12 cellular contexts compared by ENCODE assay signal in genomic region chr10:21524131-21524525, GRCh38. TPM values are rescaled to one million over a fixed set of nuclear protein-coding genes. Genes with fewer than 3 reads are reported as not detected.
DNase-seq lines count a peak whose midpoint lies in the region; ATAC-seq and TF ChIP-seq lines count a peak whose summit lies in the region.
"Had no signal": no experiment of that assay in that cellular context is flagged by ENCODE, and none has a peak within 500 bp of the region (broad histone marks: within the 10 kb centered on the region; RNA-seq: fewer than 3 reads in every experiment).

No MANE protein-coding gene starts in this region.

- TF ChIP-seq EP300 in transverse colon (IDR thresholded peaks at IDR 0.05; ENCODE audit: low read depth), result no peak

- no peak for TF ChIP-seq POLR2A in transverse colon (IDR thresholded peaks at IDR 0.05)

- no peak for ATAC-seq in HG03457 (IDR thresholded peaks at IDR 0.05; ENCODE audit: unreplicated experiment)
- no peak for ATAC-seq in GM18868 (IDR thresholded peaks at IDR 0.05; ENCODE audit: unreplicated experiment)
- ATAC-seq: activated T-cell treated with anti-CD3 and anti-CD28 coated beads, Interleukin-2, amount 50 U/mL, for 4 hours had no signal

- H3K36me3 Mint-ChIP-seq in chondrocyte (ENCODE audit: low read depth) (no peaks in the 10 kb centered on the region), mesothelial cell of epicardium (no peaks in the 10 kb centered on the region)

- TF ChIP-seq CTCF in chondrocyte (IDR thresholded peaks at IDR 0.05) (no peak), mesothelial cell of epicardium (IDR thresholded peaks at IDR 0.05; ENCODE audit: unreplicated experiment) (no peak), transverse colon (IDR thresholded peaks at IDR 0.05) (no peak)

- H3K27me3 Mint-ChIP-seq in chondrocyte (ENCODE audit: low read depth), result no peaks in the 10 kb centered on the region
- H3K27me3 Mint-ChIP-seq in mesothelial cell of epicardium (ENCODE audit: low read depth), result no peaks in the 10 kb centered on the region

- H3K9me3 ChIP-seq in transverse colon, result no peaks in the 10 kb centered on the region

- H3K4me3 ChIP-seq in transverse colon, result peak overlapping the region in 2 of 4 donors; percentile 63 to 67

- H3K4me1 ChIP-seq in transverse colon, result peaks cover 0 to 55% (median 20%) of the 10 kb centered on the region in 4 donors

- intact Hi-C loops in transverse colon (cut with DNase I; ENCODE audit: low total_unique reads), result loop anchor here (2.0 kb wide), 1 partner anchor 797 kb away; the partner anchor contains the start of gene BMI1

- peak overlapping the region; percentile 80 for H3K4me3 Mint-ChIP-seq in chondrocyte (ENCODE audit: unreplicated experiment)
- H3K4me3 Mint-ChIP-seq in mesothelial cell of epicardium, result peak overlapping the region; percentile 70

- peaks cover 55% of the 10 kb centered on the region for H3K27me3 ChIP-seq in transverse colon

- no peaks in the 10 kb centered on the region for H3K36me3 ChIP-seq in transverse colon

- H3K4me1 Mint-ChIP-seq in chondrocyte (ENCODE audit: low read depth) (peaks cover 69% of the 10 kb centered on the region), mesothelial cell of epicardium (peaks cover 80% of the 10 kb centered on the region)

- peak overlapping the region; percentile 98 for H3K27ac Mint-ChIP-seq in chondrocyte (ENCODE audit: unreplicated experiment)
- H3K27ac Mint-ChIP-seq in mesothelial cell of epicardium, result peak overlapping the region; percentile 98

- H3K27ac ChIP-seq in transverse colon, result peak overlapping the region; percentile 94 to 96 (median 95)

- WGBS in transverse colon (ENCODE audit: low coverage in 1 of 2), 2 donors, result 57 to 68% methylated on average over 7 of the region's 7 CpGs

- DNase-seq in NCI-H2171 treated with DMSO at 0.1 percent for 48 hours (lab: John Stamatoyannopoulos, UW), result peak; percentile 34
- DNase-seq in NCI-H2171 (lab: John Stamatoyannopoulos, UW), result no peak
- no peak for DNase-seq in chondrocyte (ENCODE audit: low spot score)
- no peak for DNase-seq in mesothelial cell of epicardium (ENCODE audit: low spot score in 2 of 2, unreplicated experiment in 2 of 2)
- DNase-seq in transverse colon, result no peak
- no peak for DNase-seq in MV-4-11 (lab: John Stamatoyannopoulos, UW)
- DNase-seq: ACHN; activated T-cell treated with anti-CD3 and anti-CD28 coated beads, Interleukin-2, amount 50 U/mL, for 4 hours; NCI-H1930; occipital lobe had no signal

- in situ Hi-C loops in transverse colon (cut with MboI; ENCODE audit: low pct_ligation_motif_present in 1 of 4, low pct_unique_long_range_greater_than_20kb in 1 of 4, low sequenced_read_pairs in 3 of 4), result loop anchor here in 1 of 4 donors (25.0 kb wide), 1 partner anchor 788 kb away; the partner anchor contains the start of genes BMI1 and COMMD3

- H3K9me3 Mint-ChIP-seq in chondrocyte (ENCODE audit: low read depth), result no peaks in the 10 kb centered on the region
- H3K9me3 Mint-ChIP-seq in mesothelial cell of epicardium, result no peaks in the 10 kb centered on the region
- H3K9me3 Mint-ChIP-seq: activated T-cell treated with anti-CD3 and anti-CD28 coated beads, Interleukin-2, amount 50 U/mL, for 4 hours had no signal

RNA-seq across cellular contexts. Expression of gene SKIDA1, which starts 1.4 kb away (rescaled TPM):
- total RNA-seq in chondrocyte (1.9 to 3.7 TPM (median 2.0 TPM) in 3 replicates), mesothelial cell of epicardium (9.7 to 10.4 TPM (median 9.7 TPM) in 3 replicates), transverse colon (under 1 TPM in 2 of 4 donors, not detected in 2; 0.27 to 0.60 TPM)
- total RNA-seq: activated T-cell treated with anti-CD3 and anti-CD28 coated beads, Interleukin-2, amount 50 U/mL, for 4 hours had no signal

RNA-seq across cellular contexts. Expression of gene MLLT10, which starts 9.9 kb away (rescaled TPM):
- 35.4 to 39.0 TPM (median 37.5 TPM) in 3 replicates for total RNA-seq in chondrocyte
- 56.1 to 64.4 TPM (median 62.5 TPM) in 3 replicates for total RNA-seq in mesothelial cell of epicardium
- 10 to 100 TPM; 12.0 to 43.0 (median 28.5) TPM for total RNA-seq in transverse colon
